ENCODE assay signal across 13 cellular contexts in the genomic region with DNA sequence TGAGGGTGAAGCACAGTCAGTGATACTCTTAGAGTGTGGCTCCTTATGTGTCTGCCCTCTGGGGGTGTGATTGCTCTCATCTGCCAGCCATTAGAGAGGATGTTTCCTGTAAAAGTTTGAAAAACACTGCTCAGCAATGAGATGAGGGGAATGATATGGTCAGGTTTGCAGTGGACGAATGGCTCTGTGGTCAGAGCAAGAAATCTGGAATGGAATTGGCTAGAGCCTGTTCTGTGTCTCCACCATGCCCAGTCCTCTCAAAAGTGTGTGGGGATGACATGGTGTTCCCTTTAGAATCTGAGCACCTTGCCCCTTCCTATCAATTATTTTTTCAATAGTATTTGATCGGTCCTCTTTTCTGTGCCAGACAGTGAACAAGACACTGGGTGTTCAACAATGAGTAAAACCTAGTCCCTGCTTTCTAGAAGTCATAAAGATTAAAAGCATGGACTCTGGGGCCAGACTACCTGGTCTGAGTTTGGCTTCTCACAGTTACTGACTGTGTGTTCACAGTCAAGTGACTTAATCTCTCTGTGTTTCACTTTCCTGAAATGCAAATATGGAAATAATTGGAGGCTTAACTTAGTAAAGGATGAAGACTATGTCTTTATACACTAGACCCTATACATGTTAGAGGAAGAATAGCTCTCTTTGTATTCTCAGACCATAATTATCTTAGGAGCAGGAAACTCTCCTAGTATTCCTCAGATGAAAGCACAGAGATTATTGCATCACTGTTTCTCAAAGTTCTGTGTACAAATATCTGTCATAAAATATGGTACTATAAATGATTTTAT. TPM values are rescaled to one million over a fixed set of nuclear protein-coding genes. Genes with fewer than 3 reads are reported as not detected.
A peak's percentile ranks its signal among the peaks of the same experiment; 100 is the strongest.
DNase-seq lines count a peak whose midpoint lies in the region; ATAC-seq and TF ChIP-seq lines count a peak whose summit lies in the region.
"Had no signal": no experiment of that assay in that cellular context is flagged by ENCODE, and none has a peak within 500 bp of the region (broad histone marks: within the 10 kb centered on the region; RNA-seq: fewer than 3 reads in every experiment).

No MANE protein-coding gene starts in this region.

- peaks cover 38% of the 10 kb centered on the region for H3K4me1 Mint-ChIP-seq in type B pancreatic cell (ENCODE audit: unreplicated experiment)
- H3K4me1 Mint-ChIP-seq: activated naive CD8-positive, alpha-beta T cell treated with anti-CD3 and anti-CD28 coated beads, Interleukin-2, amount 50 U/mL, for 24 hours; naive B cell; stimulated activated memory B cell treated with anti-CD40 and anti-IgM and Interleukin-4, amounts not matched to agents 10 μg/mL and 1 μg/mL and 100 μg/mL, for 72 hours had no signal

- no peaks in the 10 kb centered on the region for H3K9me3 Mint-ChIP-seq in type B pancreatic cell

- H3K36me3 ChIP-seq in mucosa of descending colon (ENCODE audit: low read depth) = no peaks in the 10 kb centered on the region

- no peak overlapping the region for H3K4me3 ChIP-seq in mucosa of descending colon

- no peaks in the 10 kb centered on the region for H3K4me1 ChIP-seq in mucosa of descending colon (ENCODE audit: low read depth)

- H3K4me3 Mint-ChIP-seq in type B pancreatic cell = peak overlapping the region; percentile 90
- H3K4me3 Mint-ChIP-seq: activated naive CD8-positive, alpha-beta T cell treated with anti-CD3 and anti-CD28 coated beads, Interleukin-2, amount 50 U/mL, for 24 hours; naive B cell; stimulated activated memory B cell treated with anti-CD40 and anti-IgM and Interleukin-4, amounts not matched to agents 10 μg/mL and 1 μg/mL and 100 μg/mL, for 72 hours had no signal

- intact Hi-C loops in mucosa of descending colon (cut with DNase I, micrococcal nuclease) = no loop called here

- peaks cover 3% of the 10 kb centered on the region for H3K27me3 Mint-ChIP-seq in type B pancreatic cell

- ATAC-seq in mucosa of descending colon = peak; percentile 20
- no peak for ATAC-seq in HG02798 (IDR thresholded peaks at IDR 0.05; ENCODE audit: poor library complexity, unreplicated experiment)
- ATAC-seq: activated naive CD8-positive, alpha-beta T cell treated with anti-CD3 and anti-CD28 coated beads, Interleukin-2, amount 50 U/mL, for 24 hours; PC-3; stimulated activated memory B cell treated with anti-CD40 and anti-IgM and Interleukin-4, amounts not matched to agents 10 μg/mL and 1 μg/mL and 100 μg/mL, for 72 hours had no signal

- TF ChIP-seq CTCF in mucosa of descending colon (IDR thresholded peaks at IDR 0.05) = no peak
- no peak for TF ChIP-seq CTCF in type B pancreatic cell (conservative IDR thresholded peaks at IDR 0.05)

- H3K9me3 ChIP-seq in mucosa of descending colon = no peaks in the 10 kb centered on the region

- H3K27ac Mint-ChIP-seq in type B pancreatic cell = peak overlapping the region; percentile 0
- H3K27ac Mint-ChIP-seq: activated naive CD8-positive, alpha-beta T cell treated with anti-CD3 and anti-CD28 coated beads, Interleukin-2, amount 50 U/mL, for 24 hours; naive B cell; stimulated activated memory B cell treated with anti-CD40 and anti-IgM and Interleukin-4, amounts not matched to agents 10 μg/mL and 1 μg/mL and 100 μg/mL, for 72 hours had no signal

- H3K36me3 Mint-ChIP-seq in type B pancreatic cell = no peaks in the 10 kb centered on the region
- H3K36me3 Mint-ChIP-seq: stimulated activated memory B cell treated with anti-CD40 and anti-IgM and Interleukin-4, amounts not matched to agents 10 μg/mL and 1 μg/mL and 100 μg/mL, for 72 hours had no signal

- peak overlapping the region; percentile 44 for H3K27ac ChIP-seq in epithelial cell of prostate

- peak; percentile 6 for DNase-seq in NCI-H526 treated with DMSO at 0.1 percent for 48 hours (lab: John Stamatoyannopoulos, UW)
- DNase-seq in epithelial cell of prostate (ENCODE audit: low read depth, low spot score) = no peak
- no peak for DNase-seq in mucosa of descending colon
- no peak for DNase-seq in type B pancreatic cell (ENCODE audit: extremely low spot score, unreplicated experiment)
- no peak for DNase-seq in 8988T
- no peak for DNase-seq in HCEC 1CT
- DNase-seq: activated naive CD8-positive, alpha-beta T cell treated with anti-CD3 and anti-CD28 coated beads, Interleukin-2, amount 50 U/mL, for 24 hours; KG1; naive B cell; PC-3; T1000 had no signal

RNA-seq across cellular contexts. Expression of gene ACSS3, which starts 1.6 kb away (rescaled TPM):
- total RNA-seq in mucosa of descending colon (1 to 10 TPM in 2 of 3 donors, under 1 TPM in 1; 0.69 to 6.4 (median 1.9) TPM), type B pancreatic cell (ENCODE audit: low replicate concordance) (24.5 and 28.0 TPM in 2 replicates)
- total RNA-seq: PC-3 had no signal
